8 cellular contexts compared by ENCODE assay signal in the genomic region with DNA sequence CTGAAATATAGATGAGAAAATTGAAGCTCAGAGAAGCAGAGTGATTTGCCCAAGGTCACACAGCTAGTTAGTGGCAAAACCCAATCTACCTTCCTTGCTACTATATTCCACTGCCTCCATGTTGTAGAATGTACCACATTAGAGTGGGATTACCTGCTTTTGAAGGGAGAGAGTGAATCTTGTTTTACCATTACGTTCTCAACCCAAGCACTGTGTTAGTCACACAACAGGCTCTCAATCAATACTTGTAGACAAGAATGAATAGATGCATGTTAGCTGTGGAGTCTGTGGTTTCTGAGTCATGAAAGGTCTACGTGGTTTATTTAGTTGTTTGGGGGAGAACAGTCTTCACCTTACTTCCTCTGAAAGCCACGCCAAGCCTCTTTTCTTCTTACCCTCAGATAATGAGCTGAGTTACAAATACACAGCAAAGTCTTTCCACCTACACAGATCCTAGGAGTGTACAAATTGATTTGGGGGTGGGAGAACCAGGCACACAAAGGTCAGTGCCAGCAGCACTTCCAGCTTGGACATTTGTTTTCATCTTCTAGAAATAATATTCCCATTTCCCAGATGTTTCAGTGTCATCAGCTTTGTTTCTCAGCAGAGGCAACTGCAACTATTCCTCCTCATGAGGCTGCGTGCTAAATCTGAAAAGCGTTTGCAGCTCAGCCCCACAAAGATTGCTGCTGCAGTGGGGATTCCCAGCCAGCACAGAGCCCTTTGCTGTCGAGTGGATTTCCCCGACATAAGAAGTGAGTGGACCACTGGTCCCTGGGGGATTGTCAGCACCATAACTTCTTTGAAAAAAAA.
DNase-seq lines count a peak whose midpoint lies in the region; ATAC-seq lines count a peak whose summit lies in the region.

No MANE protein-coding gene starts in this region.

- peaks cover under 1% of the 10 kb centered on the region for H3K36me3 Mint-ChIP-seq in natural killer cell treated with Interleukin-12 subunit alpha and Interleukin-12 subunit beta and Interleukin-15 and Interleukin-18, amount 100 ng/mL, for 72 hours

- DNase-seq in Daoy (ENCODE audit: low read depth) (peak; percentile 75), KG1 (lab: John Stamatoyannopoulos, UW) (peak; percentile 23), activated T-cell treated with anti-CD3 and anti-CD28 coated beads for 48 hours (ENCODE audit: low read depth) (peak; percentile 38), SK-N-DZ (ENCODE audit: low spot score) (no peak), NCI-H2081 (lab: John Stamatoyannopoulos, UW) (no peak), cerebellar nuclear complex (lab: John Stamatoyannopoulos, UW) (no peak)
- DNase-seq in natural killer cell treated with Interleukin-12 subunit alpha and Interleukin-12 subunit beta and Interleukin-15 and Interleukin-18, amount 100 ng/mL, for 72 hours (ENCODE audit: low spot score): peak; percentile 78

- H3K4me3 Mint-ChIP-seq in natural killer cell treated with Interleukin-12 subunit alpha and Interleukin-12 subunit beta and Interleukin-15 and Interleukin-18, amount 100 ng/mL, for 72 hours: no peak overlapping the region

- peak; percentile 82 for ATAC-seq in GM21717 (IDR thresholded peaks at IDR 0.05; ENCODE audit: unreplicated experiment)
- peak; percentile 88 to 91 for ATAC-seq in natural killer cell treated with Interleukin-12 subunit alpha and Interleukin-12 subunit beta and Interleukin-15 and Interleukin-18, amount 100 ng/mL, for 72 hours

- H3K9me3 Mint-ChIP-seq in natural killer cell treated with Interleukin-12 subunit alpha and Interleukin-12 subunit beta and Interleukin-15 and Interleukin-18, amount 100 ng/mL, for 72 hours: peaks cover under 1% of the 10 kb centered on the region

- peaks cover 18 to 25% of the 10 kb centered on the region in 2 donors for H3K4me1 Mint-ChIP-seq in natural killer cell treated with Interleukin-12 subunit alpha and Interleukin-12 subunit beta and Interleukin-15 and Interleukin-18, amount 100 ng/mL, for 72 hours (ENCODE audit: low read depth in 2 of 2)

- no peak overlapping the region for H3K27ac Mint-ChIP-seq in natural killer cell treated with Interleukin-12 subunit alpha and Interleukin-12 subunit beta and Interleukin-15 and Interleukin-18, amount 100 ng/mL, for 72 hours

- no peaks in the 10 kb centered on the region for H3K27me3 Mint-ChIP-seq in natural killer cell treated with Interleukin-12 subunit alpha and Interleukin-12 subunit beta and Interleukin-15 and Interleukin-18, amount 100 ng/mL, for 72 hours

Comparison
In these comparisons a context has a peak if more than half of its experiments do, and no peak if none do; other contexts are left out.
1. DNase-seq: peak in Daoy (single experiment), KG1 (single experiment), activated T-cell treated with anti-CD3 and anti-CD28 coated beads for 48 hours (single experiment) and natural killer cell treated with Interleukin-12 subunit alpha and Interleukin-12 subunit beta and Interleukin-15 and Interleukin-18, amount 100 ng/mL, for 72 hours (single experiment); none in SK-N-DZ (single experiment), NCI-H2081 (0 of 2) and cerebellar nuclear complex (0 of 2).